ENCODE assay signal across 8 cellular contexts in genomic region chr14:39267592-39268112, GRCh38. TPM values are rescaled to one million over a fixed set of nuclear protein-coding genes. Genes with fewer than 3 reads are reported as not detected.
DNase-seq lines count a peak whose midpoint lies in the region; FAIRE-seq and TF ChIP-seq lines count a peak whose summit lies in the region.

No MANE protein-coding gene starts in this region.

- in situ Hi-C loops in astrocyte of the spinal cord (cut with HindIII; ENCODE audit: low sequenced_read_pairs) (no loop called here), KBM-7 (cut with MboI; ENCODE audit: low pct_unique_long_range_greater_than_20kb, low sequenced_read_pairs) (no loop called here)

- peak overlapping the region; percentile 99 for H3K9ac ChIP-seq in keratinocyte (ENCODE audit: control insufficient read depth, extremely low read depth, insufficient read depth, low read length)

- H3K4me2 ChIP-seq in keratinocyte (ENCODE audit: control insufficient read depth, extremely low read depth, insufficient read depth, low read depth, low read length): peak overlapping the region; percentile 92

- H3K36me3 ChIP-seq in keratinocyte (ENCODE audit: control insufficient read depth in 2 of 2, extremely low read depth in 1 of 2, insufficient read depth in 2 of 2, low read length in 2 of 2): no peaks in the 10 kb centered on the region

- dilution Hi-C loops in keratinocyte (cut with MboI; ENCODE audit: extremely low pct_ligation_motif_present, low sequenced_read_pairs): no loop called here

- peak; percentile 2 for DNase-seq in GOT3 (lab: John Stamatoyannopoulos, UW)
- DNase-seq in NCI-H2029 treated with DMSO at 0.1 percent for 48 hours (lab: John Stamatoyannopoulos, UW): peak; percentile 25
- peak; percentile 28 for DNase-seq in astrocyte of the spinal cord (ENCODE audit: low read depth, low spot score)
- no peak for DNase-seq in keratinocyte (ENCODE audit: low read depth, low spot score)
- no peak for DNase-seq in substantia nigra (lab: John Stamatoyannopoulos, UW)
- no peak for DNase-seq in KBM-7
- no peak for DNase-seq in dermis blood vessel endothelial cell

- H3K9me3 ChIP-seq in keratinocyte (ENCODE audit: control insufficient read depth, low read depth, low read length): no peaks in the 10 kb centered on the region

- H2AFZ ChIP-seq in keratinocyte (ENCODE audit: control insufficient read depth, low read length): peak overlapping the region; percentile 92

- H3K27me3 ChIP-seq in keratinocyte (ENCODE audit: control insufficient read depth, extremely low read depth, insufficient read depth, low read length): no peaks in the 10 kb centered on the region

- H3K4me1 ChIP-seq in keratinocyte (ENCODE audit: control insufficient read depth, extremely low read depth, insufficient read depth, low read length): peaks cover 23% of the 10 kb centered on the region

- H3K27ac ChIP-seq in keratinocyte (ENCODE audit: control insufficient read depth, insufficient read depth, low read length) (peak overlapping the region; percentile 99), substantia nigra (ENCODE audit: low read depth, low read length, poor library complexity, severe bottlenecking) (peak overlapping the region; percentile 93)

- H3K4me3 ChIP-seq in GM12875 (ENCODE audit: low read depth, low read length): peak overlapping the region; percentile 60
- H3K4me3 ChIP-seq in astrocyte of the spinal cord (ENCODE audit: low read depth, low read length): peak overlapping the region; percentile 96
- H3K4me3 ChIP-seq in keratinocyte (ENCODE audit: control insufficient read depth in 2 of 3, extremely low read depth in 1 of 3, insufficient read depth in 2 of 3, low read depth in 1 of 3, low read length in 3 of 3): peak overlapping the region; percentile 57 to 96 (median 94)

- TF ChIP-seq CTCF in GM12875 (IDR thresholded peaks at IDR 0.05; ENCODE audit: borderline replicate concordance, insufficient read depth, low read depth, low read length): no peak
- TF ChIP-seq CTCF in astrocyte of the spinal cord (IDR thresholded peaks at IDR 0.05; ENCODE audit: low read depth, low read length): no peak
- no peak for TF ChIP-seq CTCF in keratinocyte (optimal IDR thresholded peaks at IDR 0.05 in 1 of 3, IDR thresholded peaks at IDR 0.05 in 1 of 3, conservative IDR thresholded peaks at IDR 0.05 in 1 of 3; ENCODE audit: extremely low read depth in 1 of 3, insufficient read depth in 2 of 3, low read length in 3 of 3)

- no peaks in the 10 kb centered on the region for H3K9me1 ChIP-seq in keratinocyte (ENCODE audit: control insufficient read depth, extremely low read depth, insufficient read depth, low read length)

- H4K20me1 ChIP-seq in keratinocyte (ENCODE audit: control insufficient read depth, extremely low read depth, insufficient read depth, low read length): peaks cover 3% of the 10 kb centered on the region

- no peak for FAIRE-seq in keratinocyte (lab: Jason Lieb, UNC)

- peaks cover 52% of the 10 kb centered on the region for H3K79me2 ChIP-seq in keratinocyte (ENCODE audit: control insufficient read depth, insufficient read depth, low read length)

RNA-seq across cellular contexts. Expression of gene MIA2, which starts 33.9 kb away (rescaled TPM):
- 12.9 to 21.9 TPM (median 21.0 TPM) in 3 replicates for polyA plus RNA-seq in keratinocyte
- 53.1 TPM for polyA plus RNA-seq in keratinocyte (2011; ENCODE audit: low read depth)
- 10.1 and 18.4 TPM in 2 replicates for polyA plus RNA-seq in keratinocyte (2011; cell fraction: cytosol; rRNA removed)
- polyA plus RNA-seq in keratinocyte (2011; cell fraction: nucleus; rRNA removed): 28.1 and 36.2 TPM in 2 replicates
- 11.3 and 21.1 TPM in 2 replicates for polyA plus RNA-seq in keratinocyte (2012; ENCODE audit: low replicate concordance)
- polyA minus RNA-seq in keratinocyte: 3.0 to 12.7 TPM (median 11.3 TPM) in 3 replicates
- 7.7 TPM for polyA minus RNA-seq in keratinocyte (2011; cell fraction: cytosol; rRNA and poly(A)+ RNA removed)
- polyA minus RNA-seq in keratinocyte (2011; cell fraction: nucleus; rRNA and poly(A)+ RNA removed): 14.9 and 22.6 TPM in 2 replicates
- total RNA-seq in dermis blood vessel endothelial cell: 21.2 and 24.7 TPM in 2 replicates

Comparison
In these comparisons a context has a peak if more than half of its experiments do, and no peak if none do; other contexts are left out.
1. DNase-seq: peak in GOT3 (single experiment), NCI-H2029 treated with DMSO at 0.1 percent for 48 hours (single experiment) and astrocyte of the spinal cord (single experiment); none in keratinocyte (single experiment), substantia nigra (0 of 49), KBM-7 (single experiment) and dermis blood vessel endothelial cell (single experiment).
2. Peak in every context shown above with its lines, with median percentiles within 50 percentile points of each other: H3K4me3 ChIP-seq.